ENCODE assay signal across 9 cellular contexts in genomic region chr11:26134481-26135355, GRCh38.
A peak's percentile ranks its signal among the peaks of the same experiment; 100 is the strongest.
DNase-seq lines count a peak whose midpoint lies in the region; ATAC-seq and TF ChIP-seq lines count a peak whose summit lies in the region.
"Had no signal": no experiment of that assay in that cellular context is flagged by ENCODE, and none has a peak within 500 bp of the region (broad histone marks: within the 10 kb centered on the region; RNA-seq: fewer than 3 reads in every experiment).

No MANE protein-coding gene starts in this region.

- peaks cover 5% of the 10 kb centered on the region for H3K4me1 Mint-ChIP-seq in progenitor cell of endocrine pancreas (ENCODE audit: low read depth)
- H3K4me1 Mint-ChIP-seq in CD8-positive, alpha-beta memory T cell = no peaks in the 10 kb centered on the region

- H3K4me1 ChIP-seq in CD8-positive, alpha-beta memory T cell (ENCODE audit: insufficient read depth, low read length) = no peaks in the 10 kb centered on the region

- no peak overlapping the region for H3K4me3 Mint-ChIP-seq in progenitor cell of endocrine pancreas (ENCODE audit: low read depth)
- H3K4me3 Mint-ChIP-seq in CD8-positive, alpha-beta memory T cell = no peak overlapping the region
- H3K4me3 Mint-ChIP-seq: T-helper 1 cell treated with Interleukin-12 subunit alpha and Interleukin-12 subunit beta and Interleukin-4 antibody, amounts not matched to agents 30 μg/mL and 1 μg/mL, for 36 hours had no signal

- no peaks in the 10 kb centered on the region for H3K27me3 ChIP-seq in CD8-positive, alpha-beta memory T cell (ENCODE audit: insufficient read depth, low read length, poor library complexity, severe bottlenecking)

- H3K27me3 Mint-ChIP-seq in progenitor cell of endocrine pancreas = no peaks in the 10 kb centered on the region
- no peaks in the 10 kb centered on the region for H3K27me3 Mint-ChIP-seq in CD8-positive, alpha-beta memory T cell

- H3K27ac ChIP-seq in CD8-positive, alpha-beta memory T cell (ENCODE audit: low read depth, low read length) = no peak overlapping the region

- no peaks in the 10 kb centered on the region for H3K36me3 Mint-ChIP-seq in progenitor cell of endocrine pancreas (ENCODE audit: insufficient read depth)
- no peaks in the 10 kb centered on the region for H3K36me3 Mint-ChIP-seq in CD8-positive, alpha-beta memory T cell

- POLR2A ChIA-PET in CD8-positive, alpha-beta memory T cell (lab: Charles Lee) = no interaction called here

- no peaks in the 10 kb centered on the region for H3K9me3 ChIP-seq in CD8-positive, alpha-beta memory T cell (ENCODE audit: low read length)

- no peak overlapping the region for H3K27ac Mint-ChIP-seq in progenitor cell of endocrine pancreas
- no peak overlapping the region for H3K27ac Mint-ChIP-seq in CD8-positive, alpha-beta memory T cell
- H3K27ac Mint-ChIP-seq: T-helper 1 cell treated with Interleukin-12 subunit alpha and Interleukin-12 subunit beta and Interleukin-4 antibody, amounts not matched to agents 30 μg/mL and 1 μg/mL, for 36 hours had no signal

- CTCF ChIA-PET in CD8-positive, alpha-beta memory T cell (lab: Charles Lee) = no interaction called here

- DNase-seq in NCI-H1092 treated with DMSO at 0.1 percent for 48 hours (lab: John Stamatoyannopoulos, UW) = peak; percentile 9
- no peak for DNase-seq in NCI-H1092 (lab: John Stamatoyannopoulos, UW)
- DNase-seq in cerebellum (ENCODE audit: low spot score) = peak; percentile 20
- DNase-seq in progenitor cell of endocrine pancreas (ENCODE audit: low spot score, unreplicated experiment) = no peak
- no peak for DNase-seq in NCI-H2107 (lab: John Stamatoyannopoulos, UW)
- DNase-seq in activated CD4-positive, CD25-positive, alpha-beta regulatory T cell treated with anti-CD3 and anti-CD28 coated beads, Interleukin-2, amount 50 U/mL, for 72 hours = no peak
- DNase-seq in CD8-positive, alpha-beta memory T cell = no peak

- H3K36me3 ChIP-seq in CD8-positive, alpha-beta memory T cell (ENCODE audit: insufficient read depth, low read length) = no peaks in the 10 kb centered on the region

- TF ChIP-seq CTCF in progenitor cell of endocrine pancreas (IDR thresholded peaks at IDR 0.05; ENCODE audit: unreplicated experiment) = peak; percentile 37

- no peaks in the 10 kb centered on the region for H3K9me3 Mint-ChIP-seq in progenitor cell of endocrine pancreas (ENCODE audit: low read depth)
- peaks cover 0 to 37% (median 2%) of the 10 kb centered on the region in 5 donors for H3K9me3 Mint-ChIP-seq in CD8-positive, alpha-beta memory T cell
- H3K9me3 Mint-ChIP-seq: T-helper 1 cell treated with Interleukin-12 subunit alpha and Interleukin-12 subunit beta and Interleukin-4 antibody, amounts not matched to agents 30 μg/mL and 1 μg/mL, for 36 hours had no signal

- peak; percentile 56 for ATAC-seq in HG03354 (IDR thresholded peaks at IDR 0.05; ENCODE audit: poor library complexity, severe bottlenecking, unreplicated experiment)

- no peak overlapping the region for H3K4me3 ChIP-seq in CD8-positive, alpha-beta memory T cell (ENCODE audit: low read length)

Comparison
In these comparisons a context has a peak if more than half of its experiments do, and no peak if none do; other contexts are left out.
1. DNase-seq: peak in NCI-H1092 treated with DMSO at 0.1 percent for 48 hours (single experiment) and cerebellum (single experiment); none in NCI-H1092 (single experiment), progenitor cell of endocrine pancreas (single experiment), NCI-H2107 (single experiment), activated CD4-positive, CD25-positive, alpha-beta regulatory T cell treated with anti-CD3 and anti-CD28 coated beads, Interleukin-2, amount 50 U/mL, for 72 hours (single experiment) and CD8-positive, alpha-beta memory T cell (0 of 5).